ENCODE assay signal across 32 cellular contexts in genomic region chr22:31087744-31088215, GRCh38. TPM values are rescaled to one million over a fixed set of nuclear protein-coding genes. Genes with fewer than 3 reads are reported as not detected.
DNase-seq lines count a peak whose midpoint lies in the region; FAIRE-seq and TF ChIP-seq lines count a peak whose summit lies in the region.
"Had no signal": no experiment of that assay in that cellular context is flagged by ENCODE, and none has a peak within 500 bp of the region (broad histone marks: within the 10 kb centered on the region; RNA-seq: fewer than 3 reads in every experiment).

No MANE protein-coding gene starts in this region.

- DNase-seq in 8988T, result peak; percentile 14
- DNase-seq in HFFc6, result no peak
- DNase-seq in esophagus squamous epithelium (lab: John Stamatoyannopoulos, UW), result no peak
- DNase-seq in sigmoid colon, result no peak
- no peak for DNase-seq in cerebellum (ENCODE audit: low spot score)
- no peak for DNase-seq in NCI-H774 (lab: John Stamatoyannopoulos, UW)
- DNase-seq in GM12891 (ENCODE audit: insufficient read length, low spot score), result no peak
- no peak for DNase-seq in iPS-NIHi7 (ENCODE audit: extremely low spot score)
- DNase-seq: ACHN; activated B cell treated with CpG ODN at 0.5 μM for 24 hours; activated CD8-positive, alpha-beta memory T cell treated with anti-CD3 and anti-CD28 coated beads, Interleukin-2, amount 10 ng/mL, durations not matched to agents 7 days and 5 days; activated naive CD4-positive, alpha-beta T cell treated with anti-CD3 and anti-CD28 coated beads, Interleukin-2, amount 50 U/mL, for 16 hours; activated T-cell treated with anti-CD3 and anti-CD28 coated beads, Interleukin-2, amount 50 U/mL, for 72 hours; amniotic stem cell; C1 segment of cervical spinal cord; DMS79 treated with DMSO at 0.1 percent for 48 hours; GF-D8; HCEC 1CT; kidney; lower lobe of right lung; NCI-H1105; NCI-H2029; NCI-H526; stimulated activated CD4-positive, alpha-beta T cell treated with anti-CD3 and anti-CD28 coated beads, Interleukin-4, amount 100 ng/mL, for 4 hours; thyroid gland had no signal

- H3K9me3 Mint-ChIP-seq in HFFc6, result no peaks in the 10 kb centered on the region
- H3K9me3 Mint-ChIP-seq: activated B cell treated with CpG ODN at 0.5 μM for 24 hours; activated T-cell treated with anti-CD3 and anti-CD28 coated beads, Interleukin-2, amount 50 U/mL, for 72 hours; natural killer cell treated with Interleukin-12 subunit alpha and Interleukin-12 subunit beta and Interleukin-15 and Interleukin-18, amount 100 ng/mL, for 72 hours; stimulated activated memory B cell treated with anti-CD40 and anti-IgM and Interleukin-4, amounts not matched to agents 10 μg/mL and 1 μg/mL and 100 μg/mL, for 72 hours had no signal

- peak overlapping the region; percentile 40; the same call in 1 of the 2 replicates for H3K27ac Mint-ChIP-seq in HFFc6
- H3K27ac Mint-ChIP-seq: activated B cell treated with CpG ODN at 0.5 μM for 24 hours; activated CD8-positive, alpha-beta memory T cell treated with anti-CD3 and anti-CD28 coated beads, Interleukin-2, amount 10 ng/mL, durations not matched to agents 7 days and 5 days; activated T-cell treated with anti-CD3 and anti-CD28 coated beads, Interleukin-2, amount 50 U/mL, for 72 hours; natural killer cell treated with Interleukin-12 subunit alpha and Interleukin-12 subunit beta and Interleukin-15 and Interleukin-18, amount 100 ng/mL, for 72 hours; stimulated activated memory B cell treated with anti-CD40 and anti-IgM and Interleukin-4, amounts not matched to agents 10 μg/mL and 1 μg/mL and 100 μg/mL, for 72 hours had no signal

- H3K36me3 Mint-ChIP-seq in HFFc6 (ENCODE audit: low read depth), result peaks cover 13% of the 10 kb centered on the region
- H3K36me3 Mint-ChIP-seq: activated CD8-positive, alpha-beta memory T cell treated with anti-CD3 and anti-CD28 coated beads, Interleukin-2, amount 10 ng/mL, durations not matched to agents 7 days and 5 days; natural killer cell treated with Interleukin-12 subunit alpha and Interleukin-12 subunit beta and Interleukin-15 and Interleukin-18, amount 100 ng/mL, for 72 hours; stimulated activated memory B cell treated with anti-CD40 and anti-IgM and Interleukin-4, amounts not matched to agents 10 μg/mL and 1 μg/mL and 100 μg/mL, for 72 hours had no signal

- peak overlapping the region; percentile 11 to 98 (median 95) for H3K27ac ChIP-seq in esophagus squamous epithelium
- peak overlapping the region; percentile 96 to 100 (median 99) for H3K27ac ChIP-seq in sigmoid colon
- H3K27ac ChIP-seq: lower lobe of right lung, parathyroid adenoma had no signal

- no peaks in the 10 kb centered on the region for H3K9me3 ChIP-seq in esophagus squamous epithelium
- H3K9me3 ChIP-seq in sigmoid colon, result no peaks in the 10 kb centered on the region
- H3K9me3 ChIP-seq: lower lobe of right lung, thyroid gland had no signal

- intact Hi-C loops in esophagus squamous epithelium (cut with DNase I), result loop anchor here (10.0 kb wide), 1 partner anchor 323 kb away; no protein-coding TSS in a partner anchor
- intact Hi-C loops in sigmoid colon (cut with DNase I), result no loop called here

- TF ChIP-seq CTCF in HFFc6 (IDR thresholded peaks at IDR 0.05) (no peak), esophagus squamous epithelium (IDR thresholded peaks at IDR 0.05) (no peak), sigmoid colon (IDR thresholded peaks at IDR 0.05) (no peak)

- TF ChIP-seq POLR2A in esophagus squamous epithelium (IDR thresholded peaks at IDR 0.05), result no peak
- no peak for TF ChIP-seq POLR2A in sigmoid colon (IDR thresholded peaks at IDR 0.05)
- TF ChIP-seq POLR2A in GM12891 (IDR thresholded peaks at IDR 0.05; ENCODE audit: low read depth, low read length), result no peak

- no peak for TF ChIP-seq EP300 in sigmoid colon (IDR thresholded peaks at IDR 0.05)

- no peaks in the 10 kb centered on the region for H3K27me3 ChIP-seq in esophagus squamous epithelium
- H3K27me3 ChIP-seq in sigmoid colon, result no peaks in the 10 kb centered on the region
- H3K27me3 ChIP-seq: thyroid gland had no signal

- H3K4me3 Mint-ChIP-seq in HFFc6, result no peak overlapping the region
- H3K4me3 Mint-ChIP-seq: activated CD8-positive, alpha-beta memory T cell treated with anti-CD3 and anti-CD28 coated beads, Interleukin-2, amount 10 ng/mL, durations not matched to agents 7 days and 5 days; activated T-cell treated with anti-CD3 and anti-CD28 coated beads, Interleukin-2, amount 50 U/mL, for 72 hours; natural killer cell treated with Interleukin-12 subunit alpha and Interleukin-12 subunit beta and Interleukin-15 and Interleukin-18, amount 100 ng/mL, for 72 hours; stimulated activated memory B cell treated with anti-CD40 and anti-IgM and Interleukin-4, amounts not matched to agents 10 μg/mL and 1 μg/mL and 100 μg/mL, for 72 hours had no signal

- no peak for FAIRE-seq in GM12891 (lab: Jason Lieb, UNC)
- FAIRE-seq: K562, kidney, RCC 7860 had no signal

- H3K27me3 Mint-ChIP-seq in HFFc6 (ENCODE audit: insufficient read depth), result peaks cover 1% of the 10 kb centered on the region; the same call in 1 of the 2 replicates
- H3K27me3 Mint-ChIP-seq: activated B cell treated with CpG ODN at 0.5 μM for 24 hours; activated CD8-positive, alpha-beta memory T cell treated with anti-CD3 and anti-CD28 coated beads, Interleukin-2, amount 10 ng/mL, durations not matched to agents 7 days and 5 days; natural killer cell treated with Interleukin-12 subunit alpha and Interleukin-12 subunit beta and Interleukin-15 and Interleukin-18, amount 100 ng/mL, for 72 hours; stimulated activated memory B cell treated with anti-CD40 and anti-IgM and Interleukin-4, amounts not matched to agents 10 μg/mL and 1 μg/mL and 100 μg/mL, for 72 hours had no signal

- H3K4me3 ChIP-seq in esophagus squamous epithelium, result peak overlapping the region in 1 of 4 donors; percentile 32
- H3K4me3 ChIP-seq in sigmoid colon, result peak overlapping the region in 3 of 4 donors; percentile 65 to 75 (median 75)
- H3K4me3 ChIP-seq: K562, lower lobe of right lung, thyroid gland had no signal

- peaks cover 12 to 59% (median 40%) of the 10 kb centered on the region in 3 donors for H3K36me3 ChIP-seq in esophagus squamous epithelium
- H3K36me3 ChIP-seq in sigmoid colon, result peaks cover 24 to 48% (median 33%) of the 10 kb centered on the region in 4 donors

- peaks cover 15 to 75% (median 31%) of the 10 kb centered on the region in 3 donors for H3K4me1 ChIP-seq in esophagus squamous epithelium
- peaks cover 0 to 76% (median 66%) of the 10 kb centered on the region in 4 donors for H3K4me1 ChIP-seq in sigmoid colon

- WGBS in esophagus squamous epithelium, 2 donors, result 63 to 93% methylated on average over 6 to 15 of the region's 21 CpGs
- WGBS in sigmoid colon, 2 donors, result 92 to 95% methylated on average over 21 of the region's 21 CpGs

- H3K4me1 Mint-ChIP-seq in HFFc6 (ENCODE audit: low read depth), result peaks cover 33% of the 10 kb centered on the region

TF ChIP-seq in GM12891, 5 proteins besides CTCF, POLR2A, EP300 and RAD21:
- TF ChIP-seq PAX5 (IDR thresholded peaks at IDR 0.05; ENCODE audit: insufficient read depth, low read length, severe bottlenecking), result no peak
- no peak for TF ChIP-seq POLR2AphosphoS5 (IDR thresholded peaks at IDR 0.05; ENCODE audit: low read depth, low read length)
- no peak for TF ChIP-seq POU2F2 (IDR thresholded peaks at IDR 0.05; ENCODE audit: low read depth, low read length)
- no peak for TF ChIP-seq TAF1 (IDR thresholded peaks at IDR 0.05; ENCODE audit: low read depth, low read length)
- TF ChIP-seq SPI1 (IDR thresholded peaks at IDR 0.05; ENCODE audit: low read depth, low read length), result no peak

RNA-seq across cellular contexts. Expression of gene SMTN, which starts 6.7 kb away (rescaled TPM):
- 100 to 1,000 TPM; 201 to 329 (median 246) TPM for total RNA-seq in HFFc6 (2021; fragmentation: NEBNext Ultra II Directional; extraction: Animal tissue kit (Norgen Biotek cat#: 25700))
- total RNA-seq in esophagus squamous epithelium (100 to 1,000 TPM in 1 of 4 donors, 10 to 100 TPM in 3; 28.2 to 158 (median 45.8) TPM), sigmoid colon (1,000 to 10,000 TPM in 3 of 4 donors, 100 to 1,000 TPM in 1; 987 to 1,789 (median 1,228) TPM), cerebellum (17.1 TPM)
- 100 to 1,000 TPM in 1 of 3 donors, 10 to 100 TPM in 2; 23.8 to 103 (median 29.4) TPM for polyA plus RNA-seq in sigmoid colon
- polyA plus RNA-seq in GM12891 (2012; ENCODE audit: low read depth, missing spikeins), result 5.0 TPM

RNA-seq across cellular contexts. Expression of gene SELENOM, which starts 19.6 kb away (rescaled TPM):
- total RNA-seq in HFFc6 (2021; fragmentation: NEBNext Ultra II Directional; extraction: Animal tissue kit (Norgen Biotek cat#: 25700)), result 100 to 1,000 TPM; 237 to 356 (median 265) TPM
- 100 to 1,000 TPM in 2 of 4 donors, 10 to 100 TPM in 2; 13.3 to 291 (median 67.6) TPM for total RNA-seq in esophagus squamous epithelium
- 1,000 to 10,000 TPM in 3 of 4 donors, 100 to 1,000 TPM in 1; 868 to 1,938 (median 1,638) TPM for total RNA-seq in sigmoid colon
- polyA plus RNA-seq in sigmoid colon, result 100 to 1,000 TPM in 2 of 3 donors, 10 to 100 TPM in 1; 40.9 to 192 (median 169) TPM
- 11.1 TPM for total RNA-seq in cerebellum
- 8.5 TPM for polyA plus RNA-seq in GM12891 (2012; ENCODE audit: low read depth, missing spikeins)

RNA-seq across cellular contexts. Expression of gene INPP5J, which starts 35.0 kb away (rescaled TPM):
- 1 to 10 TPM in 4 of 6 experiments, under 1 TPM in 2; 0.69 to 1.6 (median 1.0) TPM for total RNA-seq in HFFc6 (2021; fragmentation: NEBNext Ultra II Directional; extraction: Animal tissue kit (Norgen Biotek cat#: 25700))
- 1 to 10 TPM in 2 of 4 donors, under 1 TPM in 2; 0.22 to 2.4 (median 0.84) TPM for total RNA-seq in esophagus squamous epithelium
- 1 to 10 TPM; 1.1 to 2.2 (median 1.8) TPM for total RNA-seq in sigmoid colon
- 10 to 100 TPM; 11.4 to 15.3 (median 12.5) TPM for polyA plus RNA-seq in sigmoid colon
- total RNA-seq in cerebellum, result 0.73 TPM
- polyA plus RNA-seq in GM12891 (2012; ENCODE audit: low read depth, missing spikeins), result 0.04 TPM

RNA-seq across cellular contexts. Expression of gene PLA2G3, which starts 52.5 kb away (rescaled TPM):
- under 1 TPM in 1 of 6 experiments, not detected in 5; 0.05 TPM for total RNA-seq in HFFc6 (2021; fragmentation: NEBNext Ultra II Directional; extraction: Animal tissue kit (Norgen Biotek cat#: 25700))
- total RNA-seq in esophagus squamous epithelium, result 10 to 100 TPM in 1 of 4 donors, 1 to 10 TPM in 3; 5.0 to 27.0 (median 7.8) TPM
- not detected for total RNA-seq in sigmoid colon
- polyA plus RNA-seq in sigmoid colon, result 1 to 10 TPM in 1 of 3 donors, not detected in 2; 5.2 TPM
- total RNA-seq in cerebellum, result not detected
- polyA plus RNA-seq in GM12891 (2012; ENCODE audit: low read depth, missing spikeins), result not detected
- total RNA-seq: activated B cell treated with CpG ODN at 0.5 μM for 24 hours; activated CD8-positive, alpha-beta memory T cell treated with anti-CD3 and anti-CD28 coated beads, Interleukin-2, amount 10 ng/mL, durations not matched to agents 7 days and 5 days; activated T-cell treated with anti-CD3 and anti-CD28 coated beads, Interleukin-2, amount 50 U/mL, for 72 hours; glomerular endothelial cell; kidney; M059J; natural killer cell treated with Interleukin-12 subunit alpha and Interleukin-12 subunit beta and Interleukin-15 and Interleukin-18, amount 100 ng/mL, for 72 hours had no signal
